Comparison of ENCODE assay signal across 8 cellular contexts in genomic region chr17:56715613-56716357, GRCh38.
A peak's percentile ranks its signal among the peaks of the same experiment; 100 is the strongest.
DNase-seq lines count a peak whose midpoint lies in the region; ATAC-seq and TF ChIP-seq lines count a peak whose summit lies in the region.

No MANE protein-coding gene starts in this region.

- ATAC-seq in GM21529 (IDR thresholded peaks at IDR 0.05; ENCODE audit: unreplicated experiment) = peak; percentile 95
- peak; percentile 96 for ATAC-seq in naive thymus-derived CD4-positive, alpha-beta T cell
- peak; percentile 86 for ATAC-seq in stimulated activated effector memory CD8-positive, alpha-beta T cell treated with anti-CD3 and anti-CD28 coated beads, Interleukin-12 subunit alpha, Interleukin-12 subunit beta, amount 100 ng/mL, for 72 hours

- H3K27me3 ChIP-seq in OCI-LY1 (ENCODE audit: insufficient read depth, low read length) = no peaks in the 10 kb centered on the region
- no peaks in the 10 kb centered on the region for H3K27me3 ChIP-seq in naive thymus-derived CD4-positive, alpha-beta T cell (ENCODE audit: control insufficient read depth in 2 of 2, insufficient read depth in 2 of 2, low read length in 2 of 2)

- POLR2A ChIA-PET in naive thymus-derived CD4-positive, alpha-beta T cell (lab: Charles Lee) = interaction anchor here (0.6 to 1.8 kb wide), 7 partner anchors 35 to 238 kb away, joined by 3 to 16 read pairs (median 6); partner anchors contain the start of gene NOG

- peak overlapping the region in 1 of 9 donors; percentile 13 for H3K27ac Mint-ChIP-seq in naive thymus-derived CD4-positive, alpha-beta T cell
- no peak overlapping the region for H3K27ac Mint-ChIP-seq in stimulated activated effector memory CD8-positive, alpha-beta T cell treated with anti-CD3 and anti-CD28 coated beads, Interleukin-12 subunit alpha, Interleukin-12 subunit beta, amount 100 ng/mL, for 72 hours

- no peaks in the 10 kb centered on the region for H3K79me2 ChIP-seq in OCI-LY1 (ENCODE audit: insufficient read depth, low read length)

- no peaks in the 10 kb centered on the region for H3K9me3 ChIP-seq in OCI-LY1 (ENCODE audit: low read length)
- H3K9me3 ChIP-seq in naive thymus-derived CD4-positive, alpha-beta T cell (ENCODE audit: control insufficient read depth in 2 of 3, low read length in 3 of 3) = no peaks in the 10 kb centered on the region

- peak; percentile 66 for DNase-seq in DMS153 (lab: John Stamatoyannopoulos, UW)
- peak; percentile 73 for DNase-seq in HuH-7.5 (ENCODE audit: low spot score)
- DNase-seq in activated CD8-positive, alpha-beta memory T cell treated with anti-CD3 and anti-CD28 coated beads, Interleukin-2, amount 50 U/mL, for 24 hours (ENCODE audit: extremely low read depth) = peak; percentile 21
- DNase-seq in epithelial cell of proximal tubule (ENCODE audit: low read depth) = peak; percentile 40
- DNase-seq in naive thymus-derived CD4-positive, alpha-beta T cell = peak; percentile 56 to 79 (median 70)
- peak; percentile 69 to 81 for DNase-seq in stimulated activated effector memory CD8-positive, alpha-beta T cell treated with anti-CD3 and anti-CD28 coated beads, Interleukin-12 subunit alpha, Interleukin-12 subunit beta, amount 100 ng/mL, for 72 hours (ENCODE audit: low spot score in 2 of 2)

- no peak overlapping the region for H3K27ac ChIP-seq in OCI-LY1 (ENCODE audit: low read depth, low read length, poor library complexity, severe bottlenecking)
- H3K27ac ChIP-seq in naive thymus-derived CD4-positive, alpha-beta T cell (ENCODE audit: low read depth, low read length) = no peak overlapping the region

- H2AFZ ChIP-seq in OCI-LY1 (ENCODE audit: low read length) = no peak overlapping the region

- no peaks in the 10 kb centered on the region for H3K9me2 ChIP-seq in OCI-LY1 (ENCODE audit: low read depth, low read length)

- TF ChIP-seq CTCF in OCI-LY1 (IDR thresholded peaks at IDR 0.05; ENCODE audit: low read length) = peak; percentile 87
- peak; percentile 89 for TF ChIP-seq CTCF in epithelial cell of proximal tubule (conservative IDR thresholded peaks at IDR 0.05; ENCODE audit: low read depth, low read length)

- H3K9me3 Mint-ChIP-seq in naive thymus-derived CD4-positive, alpha-beta T cell = no peaks in the 10 kb centered on the region
- H3K9me3 Mint-ChIP-seq in stimulated activated effector memory CD8-positive, alpha-beta T cell treated with anti-CD3 and anti-CD28 coated beads, Interleukin-12 subunit alpha, Interleukin-12 subunit beta, amount 100 ng/mL, for 72 hours = no peaks in the 10 kb centered on the region

- no peaks in the 10 kb centered on the region for H3F3A ChIP-seq in OCI-LY1 (ENCODE audit: insufficient read depth, low read length)

- H3K9ac ChIP-seq in OCI-LY1 (ENCODE audit: low read length) = no peak overlapping the region

- H3K4me1 Mint-ChIP-seq in naive thymus-derived CD4-positive, alpha-beta T cell = peaks cover 4 to 13% (median 8%) of the 10 kb centered on the region in 7 donors
- H3K4me1 Mint-ChIP-seq in stimulated activated effector memory CD8-positive, alpha-beta T cell treated with anti-CD3 and anti-CD28 coated beads, Interleukin-12 subunit alpha, Interleukin-12 subunit beta, amount 100 ng/mL, for 72 hours = peaks cover 5% of the 10 kb centered on the region

- no peak overlapping the region for H3K4me2 ChIP-seq in OCI-LY1 (ENCODE audit: low read length)

- H3K4me1 ChIP-seq in OCI-LY1 (ENCODE audit: insufficient read depth, low read length, severe bottlenecking) = no peaks in the 10 kb centered on the region
- no peaks in the 10 kb centered on the region for H3K4me1 ChIP-seq in naive thymus-derived CD4-positive, alpha-beta T cell (ENCODE audit: control insufficient read depth in 2 of 2, insufficient read depth in 2 of 2, low read length in 2 of 2)

- peak overlapping the region in 1 of 10 donors; percentile 14 for H3K4me3 Mint-ChIP-seq in naive thymus-derived CD4-positive, alpha-beta T cell
- no peak overlapping the region for H3K4me3 Mint-ChIP-seq in stimulated activated effector memory CD8-positive, alpha-beta T cell treated with anti-CD3 and anti-CD28 coated beads, Interleukin-12 subunit alpha, Interleukin-12 subunit beta, amount 100 ng/mL, for 72 hours

- peaks cover 0 to 4% (median 0%) of the 10 kb centered on the region in 5 donors for H3K27me3 Mint-ChIP-seq in naive thymus-derived CD4-positive, alpha-beta T cell

- H3K4me3 ChIP-seq in OCI-LY1 (ENCODE audit: low read depth, low read length, poor library complexity, severe bottlenecking) = no peak overlapping the region
- no peak overlapping the region for H3K4me3 ChIP-seq in epithelial cell of proximal tubule (ENCODE audit: low read depth, low read length)
- H3K4me3 ChIP-seq in naive thymus-derived CD4-positive, alpha-beta T cell (ENCODE audit: low read length) = no peak overlapping the region

- intact Hi-C loops in naive thymus-derived CD4-positive, alpha-beta T cell (cut with micrococcal nuclease) = loop anchor here (1.0 to 10.0 kb wide), 9 partner anchors 36 to 1111 kb away; no protein-coding TSS in a partner anchor

- H3K36me3 Mint-ChIP-seq in naive thymus-derived CD4-positive, alpha-beta T cell = peaks cover 0 to 1% (median 0%) of the 10 kb centered on the region in 5 donors
- H3K36me3 Mint-ChIP-seq in stimulated activated effector memory CD8-positive, alpha-beta T cell treated with anti-CD3 and anti-CD28 coated beads, Interleukin-12 subunit alpha, Interleukin-12 subunit beta, amount 100 ng/mL, for 72 hours = no peaks in the 10 kb centered on the region

- H4K20me1 ChIP-seq in OCI-LY1 (ENCODE audit: insufficient read depth, low read length) = no peaks in the 10 kb centered on the region

- CTCF ChIA-PET in naive thymus-derived CD4-positive, alpha-beta T cell (lab: Charles Lee) = interaction anchor here (0.5 to 8.0 kb wide), 36 partner anchors 9 to 1192 kb away, joined by 3 to 63 read pairs (median 4); partner anchors contain the start of gene NOG

- no peaks in the 10 kb centered on the region for H3K36me3 ChIP-seq in OCI-LY1 (ENCODE audit: insufficient read depth, low read length)
- no peaks in the 10 kb centered on the region for H3K36me3 ChIP-seq in naive thymus-derived CD4-positive, alpha-beta T cell (ENCODE audit: control insufficient read depth in 2 of 3, insufficient read depth in 3 of 3, low read length in 3 of 3)

Comparison
In these comparisons a context has a peak if more than half of its experiments do, and no peak if none do; other contexts are left out.
1. DNase-seq: peak in every context shown above with its lines; median percentile 75 in stimulated activated effector memory CD8-positive, alpha-beta T cell treated with anti-CD3 and anti-CD28 coated beads, Interleukin-12 subunit alpha, Interleukin-12 subunit beta, amount 100 ng/mL, for 72 hours; 73 in HuH-7.5; 70 in naive thymus-derived CD4-positive, alpha-beta T cell; 66 in DMS153; 40 in epithelial cell of proximal tubule; 21 in activated CD8-positive, alpha-beta memory T cell treated with anti-CD3 and anti-CD28 coated beads, Interleukin-2, amount 50 U/mL, for 24 hours.